In the genomic region with DNA sequence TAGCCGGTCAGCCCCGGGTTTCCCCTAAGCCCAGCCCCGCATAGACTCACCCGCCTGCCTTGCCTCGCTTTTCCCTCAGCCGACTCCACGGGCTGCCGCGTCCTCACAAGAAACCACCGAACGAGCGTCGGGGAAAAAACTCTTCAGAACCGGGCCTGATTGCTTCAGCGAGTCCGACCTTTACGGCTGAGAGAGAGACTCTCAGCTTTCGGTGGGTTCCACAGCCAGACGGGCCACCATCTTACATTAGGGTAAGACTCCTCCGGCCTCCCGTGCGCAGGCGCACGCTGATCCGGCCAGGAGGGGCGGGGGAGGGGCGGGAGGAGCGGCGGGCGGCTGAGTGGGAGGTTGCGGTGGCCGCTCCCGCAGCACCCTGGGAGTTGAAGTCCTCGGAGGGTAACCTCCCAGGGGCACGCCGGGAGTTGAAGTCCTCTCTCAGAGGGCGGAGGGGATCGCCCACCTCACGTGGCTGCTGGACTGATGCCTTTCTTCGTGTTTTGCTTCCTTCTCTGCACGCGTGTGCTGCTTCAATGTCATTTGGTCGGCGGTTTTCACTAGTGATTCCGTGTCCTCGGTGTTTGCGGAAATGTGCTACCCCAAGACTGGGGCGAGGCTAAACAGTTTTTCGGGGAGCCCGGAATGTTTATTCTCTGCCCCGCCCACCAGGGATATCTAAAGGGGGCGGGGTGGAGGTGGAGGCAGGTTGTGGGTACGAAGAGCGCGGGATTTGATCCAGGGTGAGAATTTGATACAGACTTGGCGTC, we compare ENCODE assay signal across 8 cellular contexts.
DNase-seq lines count a peak whose midpoint lies in the region; ATAC-seq lines count a peak whose summit lies in the region.

TSS of gene CNOT4 (minus strand) at position 264 of the 764 bp plus-strand sequence. CDS start 71,771 bp downstream, outside the sequence.

- H3K27me3 ChIP-seq in layer of hippocampus (ENCODE audit: control insufficient read depth, insufficient read depth, low read length) = no peaks in the 10 kb centered on the region

- ATAC-seq in GM19351 (IDR thresholded peaks at IDR 0.05; ENCODE audit: unreplicated experiment) (peak; percentile 91), HG03469 (IDR thresholded peaks at IDR 0.05; ENCODE audit: unreplicated experiment) (peak; percentile 89)

- DNase-seq in C1 segment of cervical spinal cord (lab: John Stamatoyannopoulos, UW) (peak; percentile 65 to 97 (median 93)), NCI-H524 treated with DMSO at 0.1 percent for 48 hours (lab: John Stamatoyannopoulos, UW) (peak; percentile 70)
- DNase-seq in activated CD4-positive, alpha-beta T cell treated with anti-CD3 and anti-CD28 coated beads for 4 hours = peak; percentile 96
- DNase-seq in stimulated activated CD4-positive, alpha-beta T cell treated with anti-CD3 and anti-CD28 coated beads, Interleukin-1b, Interleukin-23, amount 100 ng/mL, for 24 hours (ENCODE audit: low read depth in 4 of 4, low spot score in 1 of 4) = peak; percentile 80 to 96 (median 92)

- H3K27ac ChIP-seq in cingulate gyrus (ENCODE audit: low read depth, low read length) (peak within 1 kb of the TSS; percentile 76), layer of hippocampus (ENCODE audit: low read depth, low read length) (peak within 1 kb of the TSS; percentile 92)

Comparison
In these comparisons a context has a peak if more than half of its experiments do, and no peak if none do; other contexts are left out.
1. Peak in every context shown above with its lines: DNase-seq, ATAC-seq and H3K27ac ChIP-seq.